Comparison of ENCODE assay signal across 17 cellular contexts in genomic region chr20:45426621-45427020, GRCh38. TPM values are rescaled to one million over a fixed set of nuclear protein-coding genes. Genes with fewer than 3 reads are reported as not detected.
DNase-seq lines count a peak whose midpoint lies in the region; ATAC-seq and TF ChIP-seq lines count a peak whose summit lies in the region.
"Had no signal": no experiment of that assay in that cellular context is flagged by ENCODE, and none has a peak within 500 bp of the region (broad histone marks: within the 10 kb centered on the region; RNA-seq: fewer than 3 reads in every experiment).

No MANE protein-coding gene starts in this region.

- in situ Hi-C loops in transverse colon (cut with MboI; ENCODE audit: low pct_ligation_motif_present in 1 of 4, low pct_unique_long_range_greater_than_20kb in 1 of 4, low sequenced_read_pairs in 3 of 4) = loop anchor here in 1 of 4 donors (25.0 kb wide), 1 partner anchor 114 kb away; the partner anchor contains the start of genes MATN4 and RBPJL

- ATAC-seq in heart right ventricle = peak in 6 of 8 donors; percentile 8 to 46 (median 27)
- ATAC-seq in HG03108 (IDR thresholded peaks at IDR 0.05; ENCODE audit: unreplicated experiment) = no peak
- ATAC-seq: activated CD4-positive, alpha-beta T cell treated with anti-CD3 and anti-CD28 coated beads for 36 hours; activated T-cell treated with anti-CD3 and anti-CD28 coated beads, Interleukin-2, amount 50 U/mL, for 4 hours had no signal

- H3K36me3 ChIP-seq in heart right ventricle (peaks cover 0 to 60% (median 33%) of the 10 kb centered on the region in 9 donors), transverse colon (peaks cover 0 to 36% (median 14%) of the 10 kb centered on the region in 4 donors)

- no peak for TF ChIP-seq POLR2A in transverse colon (IDR thresholded peaks at IDR 0.05)

- H3K4me1 ChIP-seq in heart right ventricle (peaks cover 0 to 16% (median 5%) of the 10 kb centered on the region in 9 donors), transverse colon (peaks cover 0 to 12% (median 4%) of the 10 kb centered on the region in 4 donors)

- WGBS in heart right ventricle, 2 donors = 83 to 87% methylated on average over 3 of the region's 3 CpGs
- 73 to 90% methylated on average over 2 to 3 of the region's 3 CpGs for WGBS in transverse colon (ENCODE audit: low coverage in 1 of 2), 2 donors

- DNase-seq in heart right ventricle (no peak), cardiac septum (ENCODE audit: low spot score) (no peak), head of caudate nucleus (peak; percentile 62 to 94 (median 80)), transverse colon (no peak), COLO668 (lab: John Stamatoyannopoulos, UW; ENCODE audit: unreplicated experiment) (no peak)
- DNase-seq: ACHN; activated CD4-positive, alpha-beta T cell treated with anti-CD3 and anti-CD28 coated beads for 36 hours; activated T-cell treated with anti-CD3 and anti-CD28 coated beads, Interleukin-2, amount 50 U/mL, for 4 hours; cerebellar nuclear complex; immature natural killer cell; mesendoderm; NCI-H2029; NCI-H748 treated with DMSO at 0.1 percent for 48 hours; spleen; T-helper 2 cell had no signal

- TF ChIP-seq EP300 in transverse colon (IDR thresholded peaks at IDR 0.05; ENCODE audit: low read depth) = no peak

- H3K27me3 ChIP-seq in heart right ventricle (no peaks in the 10 kb centered on the region), transverse colon (no peaks in the 10 kb centered on the region)
- H3K27me3 ChIP-seq: spleen had no signal

- TF ChIP-seq CTCF in heart right ventricle (IDR thresholded peaks at IDR 0.05) = no peak
- no peak for TF ChIP-seq CTCF in transverse colon (IDR thresholded peaks at IDR 0.05)

- H3K27ac ChIP-seq in heart right ventricle = no peak overlapping the region
- H3K27ac ChIP-seq in transverse colon = peak overlapping the region; percentile 8 to 71 (median 51)
- H3K27ac ChIP-seq: spleen had no signal

- intact Hi-C loops in heart right ventricle (cut with DNase I) (no loop called here), cardiac septum (cut with DNase I) (no loop called here), head of caudate nucleus (cut with DNase I) (no loop called here), transverse colon (cut with DNase I; ENCODE audit: low total_unique reads) (no loop called here)

- no peaks in the 10 kb centered on the region for H3K9me3 ChIP-seq in heart right ventricle
- no peaks in the 10 kb centered on the region for H3K9me3 ChIP-seq in transverse colon
- H3K9me3 ChIP-seq: spleen had no signal

- H3K4me3 ChIP-seq in heart right ventricle = no peak overlapping the region
- no peak overlapping the region for H3K4me3 ChIP-seq in transverse colon
- H3K4me3 ChIP-seq: spleen had no signal

RNA-seq across cellular contexts. Expression of gene PIGT, which starts 10.7 kb away (rescaled TPM):
- total RNA-seq in heart right ventricle (100 to 1,000 TPM; 130 to 221 (median 144) TPM), cardiac septum (139 TPM), transverse colon (100 to 1,000 TPM in 2 of 4 donors, 10 to 100 TPM in 2; 88.3 to 321 (median 108) TPM)
- 100 to 1,000 TPM in 1 of 2 donors, 10 to 100 TPM in 1; 72.9 to 155 TPM for polyA plus RNA-seq in heart right ventricle

RNA-seq across cellular contexts. Expression of gene DBNDD2, which starts 18.5 kb away (rescaled TPM):
- total RNA-seq in heart right ventricle = 100 to 1,000 TPM; 284 to 676 (median 334) TPM
- polyA plus RNA-seq in heart right ventricle = 100 to 1,000 TPM; 353 to 381 TPM
- total RNA-seq in cardiac septum = 209 TPM
- 100 to 1,000 TPM in 1 of 4 donors, 10 to 100 TPM in 3; 74.5 to 122 (median 84.9) TPM for total RNA-seq in transverse colon

RNA-seq across cellular contexts. Expression of gene WFDC2, which starts 42.9 kb away (rescaled TPM):
- total RNA-seq in heart right ventricle = 1 to 10 TPM in 1 of 10 donors, under 1 TPM in 3, not detected in 6; 0.44 to 1.6 (median 0.53) TPM
- polyA plus RNA-seq in heart right ventricle = under 1 TPM; 0.55 to 0.66 TPM
- 1.0 TPM for total RNA-seq in cardiac septum
- 100 to 1,000 TPM in 1 of 4 donors, 10 to 100 TPM in 3; 11.0 to 325 (median 38.8) TPM for total RNA-seq in transverse colon
- total RNA-seq: M059J had no signal
- polyA plus RNA-seq: immature natural killer cell had no signal

RNA-seq across cellular contexts. Expression of gene TP53TG5, which starts 48.5 kb away (rescaled TPM):
- 1 to 10 TPM in 8 of 10 donors, under 1 TPM in 2; 0.59 to 2.4 (median 1.3) TPM for total RNA-seq in heart right ventricle
- polyA plus RNA-seq in heart right ventricle = 1 to 10 TPM in 1 of 2 donors, under 1 TPM in 1; 0.43 to 1.1 TPM
- 2.2 TPM for total RNA-seq in cardiac septum
- total RNA-seq in transverse colon = under 1 TPM in 1 of 4 donors, not detected in 3; 0.14 TPM
- total RNA-seq: activated T-cell treated with anti-CD3 and anti-CD28 coated beads, Interleukin-2, amount 50 U/mL, for 4 hours; M059J had no signal

Comparison
In these comparisons a context has a peak if more than half of its experiments do, and no peak if none do; other contexts are left out.
1. DNase-seq: peak in head of caudate nucleus (42 of 42); none in heart right ventricle (0 of 2), cardiac septum (single experiment), transverse colon (single experiment) and COLO668 (single experiment).
2. H3K27ac ChIP-seq: peak in transverse colon (4 of 4); none in heart right ventricle (0 of 10).